Comparison of ENCODE assay signal across 19 cellular contexts in genomic region chr12:70264067-70264867, GRCh38. TPM values are rescaled to one million over a fixed set of nuclear protein-coding genes. Genes with fewer than 3 reads are reported as not detected.
DNase-seq lines count a peak whose midpoint lies in the region; ATAC-seq, FAIRE-seq and TF ChIP-seq lines count a peak whose summit lies in the region.
"Had no signal": no experiment of that assay in that cellular context is flagged by ENCODE, and none has a peak within 500 bp of the region (broad histone marks: within the 10 kb centered on the region; RNA-seq: fewer than 3 reads in every experiment).

No MANE protein-coding gene starts in this region.

- H3K4me3 ChIP-seq in HepG2 (replicated peaks in 1 of 3; ENCODE audit: insufficient read depth in 1 of 3, low read depth in 2 of 3, low read length in 3 of 3) (no peak overlapping the region), small intestine (ENCODE audit: low read depth in 1 of 2, low read length in 2 of 2) (no peak overlapping the region)
- H3K4me3 ChIP-seq: left lung, mucosa of descending colon, right lobe of liver, transverse colon had no signal

- peak overlapping the region; percentile 21 for H3K4me3 Mint-ChIP-seq in CD4-positive, alpha-beta T cell
- peak overlapping the region; percentile 28 for H3K4me3 Mint-ChIP-seq in T-helper 17 cell

- no peak for TF ChIP-seq POLR2A in HepG2 (IDR thresholded peaks at IDR 0.05; ENCODE audit: insufficient read depth in 1 of 2, low read depth in 2 of 2, low read length in 2 of 2)

- no peak overlapping the region for H3K9ac ChIP-seq in HepG2 (ENCODE audit: insufficient read depth, low read depth, low read length)

- CTCF ChIA-PET in CD4-positive, alpha-beta T cell (lab: Charles Lee): no interaction called here
- CTCF ChIA-PET in HepG2 (lab: Yijun Ruan, JAX; ENCODE audit: low intra/inter-chr PET ratio, low total read pairs): no interaction called here

- TF ChIP-seq CTCF in CD4-positive, alpha-beta T cell (IDR thresholded peaks at IDR 0.05): no peak
- TF ChIP-seq CTCF in HepG2 (CRISPR knock-in tag; IDR thresholded peaks at IDR 0.05): no peak
- no peak for TF ChIP-seq CTCF in foreskin keratinocyte (conservative IDR thresholded peaks at IDR 0.05)

- H3K27me3 Mint-ChIP-seq in CD4-positive, alpha-beta T cell: no peaks in the 10 kb centered on the region
- no peaks in the 10 kb centered on the region for H3K27me3 Mint-ChIP-seq in T-helper 17 cell

- in situ Hi-C loops in HepG2 (cut with HindIII; ENCODE audit: extremely low pct_ligation_motif_present, low pct_unique_long_range_greater_than_20kb): no loop called here

- no peak for FAIRE-seq in HepG2 (lab: Jason Lieb, UNC)
- FAIRE-seq in small intestine (lab: Jason Lieb, UNC): no peak

- peaks cover 50% of the 10 kb centered on the region for H3K36me3 Mint-ChIP-seq in CD4-positive, alpha-beta T cell (ENCODE audit: low read depth)
- peaks cover 2% of the 10 kb centered on the region for H3K36me3 Mint-ChIP-seq in T-helper 17 cell (ENCODE audit: low read depth)

- POLR2A ChIA-PET in CD4-positive, alpha-beta T cell (lab: Charles Lee): no interaction called here
- POLR2A ChIA-PET in HepG2 (lab: Yijun Ruan, JAX): no interaction called here

- H4K20me1 ChIP-seq in HepG2 (ENCODE audit: insufficient read depth, low read length): peaks cover 32% of the 10 kb centered on the region

- H3K9me3 Mint-ChIP-seq in CD4-positive, alpha-beta T cell: peaks cover 2% of the 10 kb centered on the region

- no peak overlapping the region for H3K27ac ChIP-seq in CD4-positive, alpha-beta T cell (ENCODE audit: low read depth, low read length)
- H3K27ac ChIP-seq in HepG2 (ENCODE audit: extremely low read length, insufficient read depth, low read length) (no peak overlapping the region), foreskin keratinocyte (no peak overlapping the region), small intestine (ENCODE audit: low read depth in 1 of 2, low read length in 1 of 2) (no peak overlapping the region)
- H3K27ac ChIP-seq: left lung, right lobe of liver, transverse colon had no signal

- TF ChIP-seq EP300 in HepG2 (IDR thresholded peaks at IDR 0.05; ENCODE audit: low read depth in 2 of 2, low read length in 2 of 2) (no peak), HepG2 (CRISPR knock-in tag; IDR thresholded peaks at IDR 0.05; ENCODE audit: borderline replicate concordance) (no peak)

- WGBS in HepG2 (ENCODE audit: low lambda C conversion rate): 87% methylated on average over 6 of the region's 6 CpGs
- 82 to 94% (median 84%) methylated on average over 6 of the region's 6 CpGs for WGBS in small intestine, 3 donors

- no peak overlapping the region for H2AFZ ChIP-seq in HepG2 (ENCODE audit: low read length)

- BruUV-seq in HepG2 (replicated peaks; lab: Mats Ljungman, UMichigan): no TSS peak

- DNase-seq in CD4-positive, alpha-beta T cell: no peak
- DNase-seq in GDM1 (lab: John Stamatoyannopoulos, UW) (peak; percentile 5), T-helper 17 cell (no peak), HepG2 (ENCODE audit: low spot score) (no peak), foreskin keratinocyte (no peak), COLO668 (lab: John Stamatoyannopoulos, UW; ENCODE audit: unreplicated experiment) (no peak), small intestine (no peak)
- DNase-seq: activated effector memory CD4-positive, alpha-beta T cell treated with anti-CD3 and anti-CD28 coated beads, Interleukin-2, amount 50 U/mL, for 16 hours; caudate nucleus; DMS79; left lung; mucosa of descending colon; NCI-H1436; NCI-H2171; right lobe of liver; stimulated activated naive CD4-positive, alpha-beta T cell; transverse colon had no signal

- intact Hi-C loops in CD4-positive, alpha-beta T cell (cut with DNase I, micrococcal nuclease): no loop called here
- intact Hi-C loops in HepG2 (cut with micrococcal nuclease; ENCODE audit: unreplicated experiment): no loop called here

- no peak for ATAC-seq in CD4-positive, alpha-beta T cell (ENCODE audit: poor library complexity)
- ATAC-seq in T-helper 17 cell: peak; percentile 30
- ATAC-seq in HepG2: peak; percentile 52; the same call in 2 of the 3 replicates
- no peak for ATAC-seq in foreskin keratinocyte
- ATAC-seq in HG03025 (IDR thresholded peaks at IDR 0.05; ENCODE audit: low FRiP score, unreplicated experiment): no peak
- ATAC-seq: left lung, mucosa of descending colon, Right ventricle myocardium inferior had no signal

- H3K27ac Mint-ChIP-seq in CD4-positive, alpha-beta T cell: no peak overlapping the region
- H3K27ac Mint-ChIP-seq in T-helper 17 cell: peak overlapping the region; percentile 41

- no peaks in the 10 kb centered on the region for H3K9me3 ChIP-seq in CD4-positive, alpha-beta T cell (ENCODE audit: control insufficient read depth, low read length)
- H3K9me3 ChIP-seq in T-helper 17 cell (ENCODE audit: control insufficient read depth, low read length, poor library complexity, severe bottlenecking) (no peaks in the 10 kb centered on the region), HepG2 (ENCODE audit: low read length) (no peaks in the 10 kb centered on the region), small intestine (ENCODE audit: control insufficient read depth, low read depth) (no peaks in the 10 kb centered on the region)
- H3K9me3 ChIP-seq: left lung, mucosa of descending colon, right lobe of liver, transverse colon had no signal

- no peak overlapping the region for H3K4me2 ChIP-seq in HepG2 (ENCODE audit: low read depth, low read length)

- H3K79me2 ChIP-seq in HepG2 (ENCODE audit: insufficient read depth, low read length): peaks cover 96% of the 10 kb centered on the region

- H3K36me3 ChIP-seq in HepG2 (replicated peaks in 1 of 2; ENCODE audit: control insufficient read depth in 1 of 2, insufficient read depth in 2 of 2, low read length in 2 of 2): no peaks in the 10 kb centered on the region
- no peaks in the 10 kb centered on the region for H3K36me3 ChIP-seq in small intestine (ENCODE audit: control insufficient read depth in 2 of 2, insufficient read depth in 2 of 2, low read length in 2 of 2)
- H3K36me3 ChIP-seq: left lung, right lobe of liver, transverse colon had no signal

- peaks cover 82% of the 10 kb centered on the region for H3K4me1 Mint-ChIP-seq in CD4-positive, alpha-beta T cell (ENCODE audit: low read depth)
- peaks cover 53% of the 10 kb centered on the region for H3K4me1 Mint-ChIP-seq in T-helper 17 cell

- no peaks in the 10 kb centered on the region for H3K27me3 ChIP-seq in CD4-positive, alpha-beta T cell (ENCODE audit: control insufficient read depth, insufficient read depth, low read length)
- H3K27me3 ChIP-seq in HepG2 (ENCODE audit: control insufficient read depth in 1 of 2, insufficient read depth in 2 of 2, low read length in 2 of 2) (no peaks in the 10 kb centered on the region), foreskin keratinocyte (no peaks in the 10 kb centered on the region), small intestine (ENCODE audit: control insufficient read depth in 2 of 2, insufficient read depth in 2 of 2, low read length in 2 of 2) (no peaks in the 10 kb centered on the region)
- H3K27me3 ChIP-seq: left lung, right lobe of liver, transverse colon had no signal

- H3K4me1 ChIP-seq in HepG2 (ENCODE audit: insufficient read depth, low read length): peaks cover 40% of the 10 kb centered on the region
- no peaks in the 10 kb centered on the region for H3K4me1 ChIP-seq in foreskin keratinocyte
- peaks cover 0 to 2% of the 10 kb centered on the region in 2 donors for H3K4me1 ChIP-seq in small intestine (ENCODE audit: control insufficient read depth in 2 of 2, insufficient read depth in 1 of 2, low read depth in 1 of 2, low read length in 1 of 2)

- TF ChIP-seq RAD21 in HepG2 (CRISPR knock-in tag; IDR thresholded peaks at IDR 0.05): no peak

TF ChIP-seq in HepG2, 621 proteins besides CTCF, POLR2A, EP300 and RAD21 (continues in another document):
- TF ChIP-seq SP140L (CRISPR knock-in tag; IDR thresholded peaks at IDR 0.05; ENCODE audit: borderline replicate concordance): no peak
- TF ChIP-seq, protein P1, sequence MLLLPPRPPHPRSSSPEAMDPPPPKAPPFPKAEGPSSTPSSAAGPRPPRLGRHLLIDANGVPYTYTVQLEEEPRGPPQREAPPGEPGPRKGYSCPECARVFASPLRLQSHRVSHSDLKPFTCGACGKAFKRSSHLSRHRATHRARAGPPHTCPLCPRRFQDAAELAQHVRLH (CRISPR knock-in tag; IDR thresholded peaks at IDR 0.05; ENCODE audit: borderline replicate concordance, low read depth): no peak

RNA-seq across cellular contexts. Expression of gene CNOT2, which starts 21.0 kb away (rescaled TPM):
- 100 to 1,000 TPM; 107 to 121 TPM for total RNA-seq in CD4-positive, alpha-beta T cell
- total RNA-seq in T-helper 17 cell (100 to 1,000 TPM; 114 to 120 TPM), HepG2 (2016; rRNA removed; fragmentation: Illumina TruSeq; extraction: Trizol) (76.6 and 82.7 TPM in 2 replicates), foreskin keratinocyte (61.0 and 65.1 TPM in 2 replicates)
- 68.2 and 72.3 TPM in 2 replicates for total RNA-seq in HepG2 (2016; cell fraction: cytosol; rRNA removed; fragmentation: Illumina TruSeq; extraction: Trizol; ENCODE audit: low read depth)
- 73.9 and 86.8 TPM in 2 replicates for total RNA-seq in HepG2 (2016; cell fraction: insoluble cytoplasmic fraction; rRNA removed; fragmentation: Illumina TruSeq; extraction: Trizol)
- 53.9 and 58.2 TPM in 2 replicates for total RNA-seq in HepG2 (2016; cell fraction: membrane; rRNA removed; fragmentation: Illumina TruSeq; extraction: Trizol)
- total RNA-seq in HepG2 (2016; cell fraction: nucleus; rRNA removed; fragmentation: Illumina TruSeq; extraction: Trizol): 158 and 184 TPM in 2 replicates
- polyA plus RNA-seq in HepG2 (2011; rRNA removed) (51.3 and 54.5 TPM in 2 replicates), foreskin keratinocyte (19.5 and 20.4 TPM in 2 replicates), small intestine (10 to 100 TPM; 29.8 to 43.4 (median 35.7) TPM)
- 34.0 and 55.3 TPM in 2 replicates for polyA plus RNA-seq in HepG2 (2011; cell fraction: cytosol; rRNA removed)
- polyA plus RNA-seq in HepG2 (2011; cell fraction: nucleus; rRNA removed): 73.3 and 75.6 TPM in 2 replicates
- polyA plus RNA-seq in HepG2 (2012): 37.1 and 45.5 TPM in 2 replicates
- 6.4 and 7.3 TPM in 2 replicates for polyA plus RNA-seq in HepG2 (2016; cell fraction: cytosol; fragmentation: Illumina TruSeq; extraction: Trizol; ENCODE audit: low read depth)
- polyA plus RNA-seq in HepG2 (2016; cell fraction: insoluble cytoplasmic fraction; fragmentation: Illumina TruSeq; extraction: Trizol; ENCODE audit: low read depth): 72.4 and 73.7 TPM in 2 replicates
- 14.7 and 15.8 TPM in 2 replicates for polyA plus RNA-seq in HepG2 (2016; cell fraction: membrane; fragmentation: Illumina TruSeq; extraction: Trizol; ENCODE audit: low read depth)
- polyA plus RNA-seq in HepG2 (2016; cell fraction: nucleus; fragmentation: Illumina TruSeq; extraction: Trizol; ENCODE audit: insufficient read depth, low read depth): 59.6 and 63.3 TPM in 2 replicates
- 68.0 and 94.3 TPM in 2 replicates for polyA minus RNA-seq in HepG2 (2011; rRNA and poly(A)+ RNA removed; ENCODE audit: low replicate concordance)
- 42.0 and 45.0 TPM in 2 replicates for polyA minus RNA-seq in HepG2 (2011; cell fraction: cytosol; rRNA and poly(A)+ RNA removed)
- polyA minus RNA-seq in HepG2 (2011; cell fraction: nucleus; rRNA and poly(A)+ RNA removed): 432 and 509 TPM in 2 replicates

Comparison
In these comparisons a context has a peak if more than half of its experiments do, and no peak if none do; other contexts are left out.
1. ATAC-seq: peak in T-helper 17 cell (single experiment) and HepG2 (single experiment); none in CD4-positive, alpha-beta T cell (single experiment), foreskin keratinocyte (single experiment) and HG03025 (single experiment).